Comparison of ENCODE assay signal across 17 cellular contexts in the genomic region with DNA sequence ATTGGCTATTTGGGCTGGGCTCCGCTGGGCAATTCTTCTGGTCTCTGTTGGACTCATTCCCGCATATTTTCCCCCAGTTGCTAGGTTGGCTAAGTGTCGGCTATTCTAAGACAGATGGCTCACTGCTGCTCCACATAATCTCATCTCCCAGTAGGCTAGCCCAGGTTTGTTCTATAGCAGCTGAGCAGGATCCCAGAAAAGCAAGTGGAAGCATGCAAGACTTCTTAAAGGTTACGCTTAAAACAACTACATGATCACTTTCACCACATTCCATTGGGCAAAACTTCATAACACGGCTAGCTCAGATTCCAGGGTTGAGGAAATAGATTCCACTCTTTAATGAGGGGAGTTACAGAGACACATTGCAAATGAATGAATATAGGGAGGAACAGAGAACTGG.
"Had no signal": no experiment of that assay in that cellular context is flagged by ENCODE, and none has a peak within 500 bp of the region (broad histone marks: within the 10 kb centered on the region; RNA-seq: fewer than 3 reads in every experiment).

No MANE protein-coding gene starts in this region.

- H3K79me2 ChIP-seq: parathyroid adenoma had no signal

- H3K27ac ChIP-seq: gastrocnemius medialis, heart left ventricle, parathyroid adenoma had no signal

- H3K4me3 ChIP-seq: gastrocnemius medialis, heart left ventricle had no signal

- H3K9ac ChIP-seq: parathyroid adenoma had no signal

- H3K4me1 ChIP-seq: gastrocnemius medialis, heart left ventricle, parathyroid adenoma had no signal

- ATAC-seq: gastrocnemius medialis; heart left ventricle; left ventricle myocardium superior; natural killer cell; sciatic nerve; stimulated activated memory B cell treated with anti-CD40 and anti-IgM and Interleukin-4, amounts not matched to agents 10 μg/mL and 1 μg/mL and 100 μg/mL, for 72 hours had no signal

- H3K27me3 ChIP-seq: gastrocnemius medialis, heart left ventricle had no signal

- H3K9me3 ChIP-seq: gastrocnemius medialis had no signal

- DNase-seq: activated CD4-positive, alpha-beta T cell treated with anti-CD3 and anti-CD28 coated beads for 48 hours; activated CD4-positive, CD25-positive, alpha-beta regulatory T cell; activated CD8-positive, alpha-beta memory T cell treated with anti-CD3 and anti-CD28 coated beads, Interleukin-2, amount 50 U/mL, for 4 hours; activated effector memory CD4-positive, alpha-beta T cell treated with anti-CD3 and anti-CD28 coated beads, Interleukin-2, amount 50 U/mL, for 16 hours; activated naive CD4-positive, alpha-beta T cell treated with anti-CD3 and anti-CD28 coated beads, Interleukin-2, amount 50 U/mL, for 16 hours; activated T-cell treated with anti-CD3 and anti-CD28 coated beads, Interleukin-2, amount 50 U/mL, for 48 hours; aorta; effector memory CD4-positive, alpha-beta T cell; gastrocnemius medialis; heart left ventricle; left ventricle myocardium superior; natural killer cell; stimulated activated CD4-positive, alpha-beta T cell treated with anti-CD3 and anti-CD28 coated beads, Interleukin-4, amount 100 ng/mL, for 4 hours; T1000 had no signal

- H2AFZ ChIP-seq: parathyroid adenoma had no signal
